Comparison of ENCODE assay signal across 14 cellular contexts in the genomic region with DNA sequence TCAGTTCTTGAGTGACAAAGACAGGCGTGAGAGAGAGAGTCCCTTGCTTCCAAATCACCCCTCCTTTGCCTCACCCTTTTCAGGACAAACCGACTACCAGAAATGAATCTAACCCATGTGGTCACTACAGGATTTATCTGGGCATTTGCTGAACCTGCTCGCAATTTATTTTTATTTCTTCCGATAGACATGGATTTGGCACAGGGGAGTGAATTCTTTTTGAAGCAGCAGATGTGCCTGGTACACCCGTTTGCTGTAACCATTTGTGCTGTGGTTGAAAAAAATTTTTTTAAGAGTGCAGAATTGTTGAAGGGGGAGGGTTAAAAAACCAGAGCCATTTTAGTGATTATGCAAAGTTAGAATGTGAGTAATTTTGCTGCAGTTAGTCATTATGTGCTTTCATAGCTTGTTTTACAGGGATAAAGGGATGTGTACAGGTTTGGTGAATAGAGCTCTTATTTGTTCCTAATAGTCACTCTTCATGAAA.
A peak's percentile ranks its signal among the peaks of the same experiment; 100 is the strongest.
DNase-seq lines count a peak whose midpoint lies in the region; ATAC-seq, FAIRE-seq and TF ChIP-seq lines count a peak whose summit lies in the region.
"Had no signal": no experiment of that assay in that cellular context is flagged by ENCODE, and none has a peak within 500 bp of the region (broad histone marks: within the 10 kb centered on the region; RNA-seq: fewer than 3 reads in every experiment).

No MANE protein-coding gene starts in this region.

- FAIRE-seq in D721Med (lab: Jason Lieb, UNC) = no peak
- FAIRE-seq: A204.1 had no signal

- H3K9me3 ChIP-seq in heart right ventricle (no peaks in the 10 kb centered on the region), aorta (ENCODE audit: control insufficient read depth, low read length) (no peaks in the 10 kb centered on the region)
- H3K9me3 ChIP-seq: Peyer's patch had no signal

- H3K4me1 ChIP-seq in heart right ventricle (peaks cover 0 to 47% (median 20%) of the 10 kb centered on the region in 9 donors), aorta (ENCODE audit: control insufficient read depth in 1 of 2, insufficient read depth in 2 of 2, low read length in 2 of 2) (peaks cover 0 to 4% of the 10 kb centered on the region in 2 donors)
- H3K4me1 ChIP-seq: Peyer's patch had no signal

- H3K4me3 ChIP-seq in heart right ventricle (peak overlapping the region in 1 of 10 donors; percentile 6), aorta (ENCODE audit: low read length in 2 of 2) (no peak overlapping the region)
- H3K4me3 ChIP-seq: Peyer's patch had no signal

- DNase-seq in Right ventricle myocardium superior (no peak), Right ventricle myocardium inferior (ENCODE audit: missing footprints) (no peak), astrocyte of the hippocampus (ENCODE audit: low read depth, low spot score) (peak; percentile 80), heart right ventricle (no peak), aorta (no peak), pons (ENCODE audit: low spot score) (no peak), activated T-cell treated with anti-CD3 and anti-CD28 coated beads for 4 hours (no peak), D721Med (ENCODE audit: insufficient read length, low spot score) (no peak)
- DNase-seq: cortex of kidney; DND-41; NCI-H2171; Peyer's patch; stimulated activated CD4-positive, alpha-beta T cell treated with anti-CD3 and anti-CD28 coated beads, Interleukin-15, amount 100 ng/mL, for 24 hours had no signal

- H3K27ac ChIP-seq in heart right ventricle (peak overlapping the region in 7 of 10 donors; percentile 10 to 68 (median 56)), aorta (ENCODE audit: low read depth in 1 of 2, low read length in 2 of 2) (peak overlapping the region; percentile 10 to 87)
- H3K27ac ChIP-seq: Peyer's patch had no signal

- intact Hi-C loops in Right ventricle myocardium superior (cut with DNase I) (no loop called here), Right ventricle myocardium inferior (cut with DNase I) (no loop called here), heart right ventricle (cut with DNase I) (loop anchor here in 1 of 10 donors (5.0 to 10.0 kb wide), 2 partner anchors 249 to 851 kb away; a partner anchor contains a TSS), aorta (cut with DNase I) (no loop called here)

- peak; percentile 59 for ATAC-seq in Right ventricle myocardium superior (ENCODE audit: poor library complexity)
- ATAC-seq in Right ventricle myocardium inferior = no peak
- peak in 5 of 8 donors; percentile 28 to 69 (median 38) for ATAC-seq in heart right ventricle
- ATAC-seq in aorta (ENCODE audit: low FRiP score) = no peak

- H3K27me3 ChIP-seq in heart right ventricle (no peaks in the 10 kb centered on the region), aorta (ENCODE audit: control insufficient read depth in 1 of 2, insufficient read depth in 2 of 2, low read length in 1 of 2) (no peaks in the 10 kb centered on the region)
- H3K27me3 ChIP-seq: Peyer's patch had no signal

- H3K36me3 ChIP-seq in heart right ventricle (no peaks in the 10 kb centered on the region), aorta (ENCODE audit: control insufficient read depth in 1 of 2, insufficient read depth in 2 of 2, low read length in 1 of 2) (no peaks in the 10 kb centered on the region)
- H3K36me3 ChIP-seq: Peyer's patch had no signal

- WGBS in heart right ventricle, 2 donors = 30 to 62% methylated on average over 5 of the region's 5 CpGs
- 8 to 11% methylated on average over 5 of the region's 5 CpGs for whole genome bisulfite sequencing in aorta, 2 donors

- TF ChIP-seq CTCF in heart right ventricle (IDR thresholded peaks at IDR 0.05) (no peak), D721Med (IDR thresholded peaks at IDR 0.05; ENCODE audit: insufficient read depth, missing control alignments) (no peak)

Comparison
In these comparisons a context has a peak if more than half of its experiments do, and no peak if none do; other contexts are left out.
1. ATAC-seq: peak in Right ventricle myocardium superior (single experiment) and heart right ventricle (5 of 8); none in Right ventricle myocardium inferior (single experiment) and aorta (single experiment).